ENCODE assay signal across 7 cellular contexts in the genomic region with DNA sequence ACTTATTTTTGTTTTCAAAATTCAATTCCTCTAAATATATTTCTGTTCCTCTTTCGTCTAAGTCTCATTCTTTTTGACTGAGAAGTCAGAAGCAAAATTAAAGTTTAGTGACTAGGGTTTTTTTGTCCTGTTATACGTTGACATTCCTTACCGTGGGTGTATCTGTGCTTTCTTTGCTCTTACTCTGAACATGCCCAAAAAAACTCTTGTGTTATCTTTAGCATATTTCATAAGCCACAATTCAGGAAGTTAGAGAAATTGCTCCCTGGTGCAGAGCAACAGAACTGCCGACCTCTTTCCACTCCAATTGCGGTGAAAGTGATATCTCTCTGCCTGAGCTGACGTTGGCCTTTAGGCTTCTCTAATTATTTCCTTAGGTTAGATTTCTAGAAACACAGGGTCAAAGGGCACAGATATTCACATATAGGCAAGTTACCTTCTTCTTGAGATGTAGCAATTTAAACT.
A peak's percentile ranks its signal among the peaks of the same experiment; 100 is the strongest.
DNase-seq lines count a peak whose midpoint lies in the region; ATAC-seq and TF ChIP-seq lines count a peak whose summit lies in the region.

No MANE protein-coding gene starts in this region.

- H3K4me3 ChIP-seq in MM.1S (ENCODE audit: low read length) (no peak overlapping the region), thoracic aorta (peak overlapping the region; percentile 64)

- intact Hi-C loops in left colon (cut with DNase I, micrococcal nuclease) = no loop called here

- no peak overlapping the region for H3K27ac ChIP-seq in MM.1S (ENCODE audit: low read length)
- peak overlapping the region; percentile 53 for H3K27ac ChIP-seq in angular gyrus (ENCODE audit: low read depth, low read length)
- peak overlapping the region; percentile 97 to 99 for H3K27ac ChIP-seq in thoracic aorta

- DNase-seq in MM.1S (no peak), left colon (no peak), thoracic aorta (ENCODE audit: low spot score) (no peak)

- H3F3A ChIP-seq in MM.1S (ENCODE audit: insufficient read depth, low read length) = no peaks in the 10 kb centered on the region

- H3K9me3 ChIP-seq in MM.1S (replicated peaks; ENCODE audit: insufficient read depth, low read length) (no peaks in the 10 kb centered on the region), thoracic aorta (no peaks in the 10 kb centered on the region)

- peak overlapping the region; percentile 8; the same call in 1 of the 2 replicates for H3K4me2 ChIP-seq in MM.1S (ENCODE audit: low read depth, low read length)

- H3K4me1 ChIP-seq in MM.1S (ENCODE audit: low read length) (peaks cover 6% of the 10 kb centered on the region; the same call in 1 of the 2 replicates), thoracic aorta (ENCODE audit: control insufficient read depth in 1 of 2, low read depth in 2 of 2) (peaks cover 31 to 56% of the 10 kb centered on the region in 2 donors)

- no peaks in the 10 kb centered on the region for H3K9me2 ChIP-seq in MM.1S (replicated peaks; ENCODE audit: insufficient read depth, low read length)

- H2AFZ ChIP-seq in MM.1S (ENCODE audit: low read length) = no peak overlapping the region

- no peaks in the 10 kb centered on the region for H4K20me1 ChIP-seq in MM.1S (ENCODE audit: insufficient read depth, low read length)

- H3K27me3 ChIP-seq in MM.1S (replicated peaks; ENCODE audit: insufficient read depth, low read length) (no peaks in the 10 kb centered on the region), thoracic aorta (replicated peaks; ENCODE audit: insufficient read depth) (no peaks in the 10 kb centered on the region)

- TF ChIP-seq CTCF in MM.1S (IDR thresholded peaks at IDR 0.05; ENCODE audit: low read length) (no peak), thoracic aorta (IDR thresholded peaks at IDR 0.05) (peak; percentile 15)

- H3K36me3 ChIP-seq in MM.1S (replicated peaks; ENCODE audit: insufficient read depth, low read length) = no peaks in the 10 kb centered on the region
- no peaks in the 10 kb centered on the region for H3K36me3 ChIP-seq in thoracic aorta

- H3K9ac ChIP-seq in MM.1S (ENCODE audit: low read length) = no peak overlapping the region

- H3K79me2 ChIP-seq in MM.1S (ENCODE audit: low read length) = no peaks in the 10 kb centered on the region

- ATAC-seq in GM19452 (IDR thresholded peaks at IDR 0.05; ENCODE audit: unreplicated experiment) (peak; percentile 12), left colon (peak; percentile 22), thoracic aorta (ENCODE audit: insufficient number of reproducible peaks, low FRiP score, low read depth) (peak; percentile 46), GM18870 (IDR thresholded peaks at IDR 0.05; ENCODE audit: unreplicated experiment) (no peak), HG03045 (IDR thresholded peaks at IDR 0.05; ENCODE audit: unreplicated experiment) (no peak)

Comparison
In these comparisons a context has a peak if more than half of its experiments do, and no peak if none do; other contexts are left out.
1. ATAC-seq: peak in GM19452 (single experiment), left colon (single experiment) and thoracic aorta (single experiment); none in GM18870 (single experiment) and HG03045 (single experiment).